24 cellular contexts compared by ENCODE assay signal in genomic region chr4:85869156-85869555, GRCh38.
DNase-seq lines count a peak whose midpoint lies in the region; ATAC-seq and TF ChIP-seq lines count a peak whose summit lies in the region.
"Had no signal": no experiment of that assay in that cellular context is flagged by ENCODE, and none has a peak within 500 bp of the region (broad histone marks: within the 10 kb centered on the region; RNA-seq: fewer than 3 reads in every experiment).

No MANE protein-coding gene starts in this region.

- peaks cover 50% of the 10 kb centered on the region for H3K4me1 Mint-ChIP-seq in nephron
- H3K4me1 Mint-ChIP-seq: activated T-helper 17 cell treated with anti-CD3 and anti-CD28 coated beads, Interleukin-2, amount 50 U/mL, for 72 hours; CD14-positive monocyte had no signal

- TF ChIP-seq CTCF in nephron (IDR thresholded peaks at IDR 0.05; ENCODE audit: unreplicated experiment in 3 of 3) = no peak

- H3K27me3 ChIP-seq in HAP-1 (ENCODE audit: low read depth) = no peaks in the 10 kb centered on the region
- H3K27me3 ChIP-seq: foreskin keratinocyte had no signal

- no peak overlapping the region for H3K4me3 ChIP-seq in HAP-1
- H3K4me3 ChIP-seq: thoracic aorta had no signal

- H3K9me3 Mint-ChIP-seq in nephron = no peaks in the 10 kb centered on the region
- H3K9me3 Mint-ChIP-seq: activated T-helper 17 cell treated with anti-CD3 and anti-CD28 coated beads, Interleukin-2, amount 50 U/mL, for 72 hours; CD14-positive monocyte; stimulated activated naive B cell treated with anti-CD40 and anti-IgM and Interleukin-4, amounts not matched to agents 10 μg/mL and 1 μg/mL and 100 μg/mL, for 72 hours had no signal

- no peaks in the 10 kb centered on the region for H3K9me3 ChIP-seq in HAP-1
- H3K9me3 ChIP-seq: thoracic aorta had no signal

- no peaks in the 10 kb centered on the region for H3K4me1 ChIP-seq in HAP-1
- H3K4me1 ChIP-seq: foreskin keratinocyte had no signal

- peak overlapping the region; percentile 1 to 50 (median 24) for H3K4me3 Mint-ChIP-seq in nephron
- H3K4me3 Mint-ChIP-seq: activated naive CD8-positive, alpha-beta T cell; activated T-helper 17 cell treated with anti-CD3 and anti-CD28 coated beads, Interleukin-2, amount 50 U/mL, for 72 hours; CD14-positive monocyte; stimulated activated naive B cell treated with anti-CD40 and anti-IgM and Interleukin-4, amounts not matched to agents 10 μg/mL and 1 μg/mL and 100 μg/mL, for 72 hours had no signal

- intact Hi-C loops in left cardiac atrium (cut with DNase I) = no loop called here

- in situ Hi-C loops in HAP-1 (cut with MboI; ENCODE audit: low sequenced_read_pairs) = no loop called here

- ATAC-seq in left cardiac atrium = no peak
- ATAC-seq: activated T-helper 17 cell treated with anti-CD3 and anti-CD28 coated beads, Interleukin-2, amount 50 U/mL, for 72 hours; foreskin keratinocyte; left ventricle myocardium superior; stimulated activated naive B cell treated with anti-CD40 and anti-IgM and Interleukin-4, amounts not matched to agents 10 μg/mL and 1 μg/mL and 100 μg/mL, for 72 hours had no signal

- DNase-seq in dermis blood vessel endothelial cell = peak; percentile 70
- no peak for DNase-seq in inferior parietal cortex (ENCODE audit: extremely low spot score)
- DNase-seq in SW480 (ENCODE audit: low spot score) = no peak
- DNase-seq in left cardiac atrium = no peak
- DNase-seq in HAP-1 (ENCODE audit: low spot score in 2 of 2) = no peak
- DNase-seq: activated CD4-positive, alpha-beta T cell treated with anti-CD3 and anti-CD28 coated beads, Interleukin-2, amount 50 U/mL, for 48 hours; activated CD8-positive, alpha-beta memory T cell treated with anti-CD3 and anti-CD28 coated beads, Interleukin-2, amount 50 U/mL, for 48 hours; cerebellar nuclear complex; effector CD4-positive, alpha-beta T cell; foreskin keratinocyte; left ventricle myocardium superior; NCI-H1105; NCI-H2029; NCI-H226; NCI-H748 treated with DMSO at 0.1 percent for 48 hours; stimulated activated CD4-positive, alpha-beta T cell treated with anti-CD3 and anti-CD28 coated beads, Interleukin-4, amount 100 ng/mL, for 1 hour; stimulated activated naive B cell treated with anti-CD40 and anti-IgM and Interleukin-4, amounts not matched to agents 10 μg/mL and 1 μg/mL and 100 μg/mL, for 72 hours; T1000 had no signal

- no peaks in the 10 kb centered on the region for H3K27me3 Mint-ChIP-seq in nephron (ENCODE audit: low read depth)
- H3K27me3 Mint-ChIP-seq: activated naive CD8-positive, alpha-beta T cell; activated T-helper 17 cell treated with anti-CD3 and anti-CD28 coated beads, Interleukin-2, amount 50 U/mL, for 72 hours; stimulated activated naive B cell treated with anti-CD40 and anti-IgM and Interleukin-4, amounts not matched to agents 10 μg/mL and 1 μg/mL and 100 μg/mL, for 72 hours had no signal

- H3K36me3 Mint-ChIP-seq in nephron (ENCODE audit: low read depth) = no peaks in the 10 kb centered on the region
- H3K36me3 Mint-ChIP-seq: activated naive CD8-positive, alpha-beta T cell; CD14-positive monocyte; stimulated activated naive B cell treated with anti-CD40 and anti-IgM and Interleukin-4, amounts not matched to agents 10 μg/mL and 1 μg/mL and 100 μg/mL, for 72 hours had no signal

- peak overlapping the region; percentile 44 to 94 (median 67) for H3K27ac Mint-ChIP-seq in nephron
- H3K27ac Mint-ChIP-seq: activated naive CD8-positive, alpha-beta T cell; activated T-helper 17 cell treated with anti-CD3 and anti-CD28 coated beads, Interleukin-2, amount 50 U/mL, for 72 hours; stimulated activated naive B cell treated with anti-CD40 and anti-IgM and Interleukin-4, amounts not matched to agents 10 μg/mL and 1 μg/mL and 100 μg/mL, for 72 hours had no signal

- no peaks in the 10 kb centered on the region for H3K36me3 ChIP-seq in HAP-1 (replicated peaks)
- H3K36me3 ChIP-seq: thoracic aorta had no signal

TF ChIP-seq in PFSK-1, 5 proteins besides CTCF, POLR2A, EP300 and RAD21:
- TF ChIP-seq, protein P1, sequence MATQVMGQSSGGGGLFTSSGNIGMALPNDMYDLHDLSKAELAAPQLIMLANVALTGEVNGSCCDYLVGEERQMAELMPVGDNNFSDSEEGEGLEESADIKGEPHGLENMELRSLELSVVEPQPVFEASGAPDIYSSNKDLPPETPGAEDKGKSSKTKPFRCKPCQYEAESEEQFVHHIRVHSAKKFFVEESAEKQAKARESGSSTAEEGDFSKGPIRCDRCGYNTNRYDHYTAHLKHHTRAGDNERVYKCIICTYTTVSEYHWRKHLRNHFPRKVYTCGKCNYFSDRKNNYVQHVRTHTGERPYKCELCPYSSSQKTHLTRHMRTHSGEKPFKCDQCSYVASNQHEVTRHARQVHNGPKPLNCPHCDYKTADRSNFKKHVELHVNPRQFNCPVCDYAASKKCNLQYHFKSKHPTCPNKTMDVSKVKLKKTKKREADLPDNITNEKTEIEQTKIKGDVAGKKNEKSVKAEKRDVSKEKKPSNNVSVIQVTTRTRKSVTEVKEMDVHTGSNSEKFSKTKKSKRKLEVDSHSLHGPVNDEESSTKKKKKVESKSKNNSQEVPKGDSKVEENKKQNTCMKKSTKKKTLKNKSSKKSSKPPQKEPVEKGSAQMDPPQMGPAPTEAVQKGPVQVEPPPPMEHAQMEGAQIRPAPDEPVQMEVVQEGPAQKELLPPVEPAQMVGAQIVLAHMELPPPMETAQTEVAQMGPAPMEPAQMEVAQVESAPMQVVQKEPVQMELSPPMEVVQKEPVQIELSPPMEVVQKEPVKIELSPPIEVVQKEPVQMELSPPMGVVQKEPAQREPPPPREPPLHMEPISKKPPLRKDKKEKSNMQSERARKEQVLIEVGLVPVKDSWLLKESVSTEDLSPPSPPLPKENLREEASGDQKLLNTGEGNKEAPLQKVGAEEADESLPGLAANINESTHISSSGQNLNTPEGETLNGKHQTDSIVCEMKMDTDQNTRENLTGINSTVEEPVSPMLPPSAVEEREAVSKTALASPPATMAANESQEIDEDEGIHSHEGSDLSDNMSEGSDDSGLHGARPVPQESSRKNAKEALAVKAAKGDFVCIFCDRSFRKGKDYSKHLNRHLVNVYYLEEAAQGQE (IDR thresholded peaks at IDR 0.05; ENCODE audit: insufficient read depth in 1 of 2, low read depth in 2 of 2, low read length in 2 of 2) = peak in 1 of 2 experiments; percentile 76; a peak in 1 of 4 replicates
- TF ChIP-seq SIN3A (IDR thresholded peaks at IDR 0.05; ENCODE audit: borderline replicate concordance, insufficient read depth, low read length) (peak; percentile 77; the same call in 1 of the 2 replicates), FOXP2 (optimal IDR thresholded peaks at IDR 0.05; ENCODE audit: borderline replicate concordance, extremely low read depth, extremely low read length, insufficient read depth) (no peak), TAF1 (IDR thresholded peaks at IDR 0.05; ENCODE audit: borderline replicate concordance, insufficient read depth, low read length) (no peak), POLR2AphosphoS5 (IDR thresholded peaks at IDR 0.05; ENCODE audit: low read depth, low read length) (peak; percentile 27; the same call in 1 of the 2 replicates)
